In the genomic region with DNA sequence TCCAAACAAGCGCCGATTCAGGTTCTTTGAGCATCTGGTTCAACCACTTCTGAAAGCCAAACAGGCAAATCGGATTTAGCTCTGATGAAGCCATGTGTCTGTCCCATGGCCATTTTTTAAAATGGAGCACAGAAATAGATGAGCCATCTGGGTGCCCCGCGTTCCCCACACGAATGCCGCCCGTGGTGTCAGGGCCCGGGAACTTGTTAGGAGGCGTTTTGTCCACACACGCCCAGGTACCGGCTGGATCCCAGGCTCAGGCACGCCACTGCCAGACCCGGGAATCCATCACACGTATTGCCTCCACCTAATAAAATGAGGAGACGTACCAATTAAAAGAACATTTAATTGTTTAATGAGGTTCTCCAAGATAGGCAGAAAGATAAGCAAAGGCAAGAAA, we compare ENCODE assay signal across 28 cellular contexts.
"Had no signal": no experiment of that assay in that cellular context is flagged by ENCODE, and none has a peak within 500 bp of the region (broad histone marks: within the 10 kb centered on the region; RNA-seq: fewer than 3 reads in every experiment).

No MANE protein-coding gene starts in this region.

- H3K4me1 Mint-ChIP-seq: activated CD4-positive, alpha-beta T cell treated with anti-CD3 and anti-CD28 coated beads, Interleukin-2, amount 10 ng/mL, durations not matched to agents 24 days and 14 days; activated naive CD4-positive, alpha-beta T cell treated with anti-CD3 and anti-CD28 coated beads, Interleukin-2, amount 50 U/mL, for 24 hours; activated naive CD8-positive, alpha-beta T cell treated with anti-CD3 and anti-CD28 coated beads, Interleukin-2, amount 10 ng/mL, durations not matched to agents 7 days and 5 days had no signal

- H3K4me3 ChIP-seq: ascending aorta, cardiac muscle cell, SJCRH30, SK-N-MC had no signal

- H3K9me3 Mint-ChIP-seq: activated naive CD4-positive, alpha-beta T cell treated with anti-CD3 and anti-CD28 coated beads, Interleukin-2, amount 50 U/mL, for 24 hours had no signal

- H3K36me3 Mint-ChIP-seq: activated naive CD4-positive, alpha-beta T cell treated with anti-CD3 and anti-CD28 coated beads, Interleukin-2, amount 50 U/mL, for 24 hours had no signal

- H3K27ac Mint-ChIP-seq: activated CD4-positive, alpha-beta T cell treated with anti-CD3 and anti-CD28 coated beads, Interleukin-2, amount 10 ng/mL, durations not matched to agents 24 days and 14 days; activated CD8-positive, alpha-beta T cell treated with anti-CD3 and anti-CD28 coated beads for 36 hours; activated naive CD4-positive, alpha-beta T cell treated with anti-CD3 and anti-CD28 coated beads, Interleukin-2, amount 50 U/mL, for 24 hours; activated naive CD8-positive, alpha-beta T cell treated with anti-CD3 and anti-CD28 coated beads, Interleukin-2, amount 10 ng/mL, durations not matched to agents 7 days and 5 days; activated T-helper 2 cell treated with anti-CD3 and anti-CD28 coated beads, Interferon-gamma antibody, Interleukin-2, Interleukin-4, amounts not matched to agents 10 μg/mL and 5 μg/mL and 100 μg/mL, durations not matched to agents 14 hours and 24 hours and 36 hours had no signal

- ATAC-seq: activated CD8-positive, alpha-beta T cell treated with anti-CD3 and anti-CD28 coated beads for 36 hours; Panc1 had no signal

- H3K4me3 Mint-ChIP-seq: activated CD4-positive, alpha-beta T cell treated with anti-CD3 and anti-CD28 coated beads, Interleukin-2, amount 10 ng/mL, durations not matched to agents 24 days and 14 days; activated CD8-positive, alpha-beta T cell treated with anti-CD3 and anti-CD28 coated beads for 36 hours; activated naive CD4-positive, alpha-beta T cell treated with anti-CD3 and anti-CD28 coated beads, Interleukin-2, amount 50 U/mL, for 24 hours; activated naive CD8-positive, alpha-beta T cell treated with anti-CD3 and anti-CD28 coated beads, Interleukin-2, amount 10 ng/mL, durations not matched to agents 7 days and 5 days had no signal

- H3K27me3 Mint-ChIP-seq: activated CD4-positive, alpha-beta T cell treated with anti-CD3 and anti-CD28 coated beads, Interleukin-2, amount 10 ng/mL, durations not matched to agents 24 days and 14 days; activated naive CD4-positive, alpha-beta T cell treated with anti-CD3 and anti-CD28 coated beads, Interleukin-2, amount 50 U/mL, for 24 hours; activated naive CD8-positive, alpha-beta T cell treated with anti-CD3 and anti-CD28 coated beads, Interleukin-2, amount 10 ng/mL, durations not matched to agents 7 days and 5 days had no signal

- DNase-seq: activated CD4-positive, alpha-beta T cell treated with anti-CD3 and anti-CD28 coated beads, Interleukin-2, amount 10 ng/mL, durations not matched to agents 24 days and 14 days; activated CD4-positive, alpha-beta T cell treated with anti-CD3 and anti-CD28 coated beads, Interleukin-2, amount 50 U/mL, for 4 hours; activated CD8-positive, alpha-beta T cell treated with anti-CD3 and anti-CD28 coated beads for 36 hours; activated gamma-delta T cell; activated naive CD4-positive, alpha-beta T cell treated with Interleukin-2 at 50 U/mL for 16 hours; activated naive CD8-positive, alpha-beta T cell treated with anti-CD3 and anti-CD28 coated beads, Interleukin-2, amount 10 ng/mL, durations not matched to agents 7 days and 5 days; activated T-cell treated with anti-CD3 and anti-CD28 coated beads, Interleukin-2, amount 50 U/mL, for 1 hour; amygdala; cerebellar nuclear complex; Karpas-422; KBM-7; NCI-H1105; NCI-H1417 treated with DMSO at 0.1 percent for 48 hours; NCI-H1694; NCI-H1930; NCI-H2081 treated with DMSO at 0.1 percent for 48 hours; NCI-H345; NCI-H526; NCI-H774; SHP77; SJCRH30; T1000 had no signal
